In the genomic region with DNA sequence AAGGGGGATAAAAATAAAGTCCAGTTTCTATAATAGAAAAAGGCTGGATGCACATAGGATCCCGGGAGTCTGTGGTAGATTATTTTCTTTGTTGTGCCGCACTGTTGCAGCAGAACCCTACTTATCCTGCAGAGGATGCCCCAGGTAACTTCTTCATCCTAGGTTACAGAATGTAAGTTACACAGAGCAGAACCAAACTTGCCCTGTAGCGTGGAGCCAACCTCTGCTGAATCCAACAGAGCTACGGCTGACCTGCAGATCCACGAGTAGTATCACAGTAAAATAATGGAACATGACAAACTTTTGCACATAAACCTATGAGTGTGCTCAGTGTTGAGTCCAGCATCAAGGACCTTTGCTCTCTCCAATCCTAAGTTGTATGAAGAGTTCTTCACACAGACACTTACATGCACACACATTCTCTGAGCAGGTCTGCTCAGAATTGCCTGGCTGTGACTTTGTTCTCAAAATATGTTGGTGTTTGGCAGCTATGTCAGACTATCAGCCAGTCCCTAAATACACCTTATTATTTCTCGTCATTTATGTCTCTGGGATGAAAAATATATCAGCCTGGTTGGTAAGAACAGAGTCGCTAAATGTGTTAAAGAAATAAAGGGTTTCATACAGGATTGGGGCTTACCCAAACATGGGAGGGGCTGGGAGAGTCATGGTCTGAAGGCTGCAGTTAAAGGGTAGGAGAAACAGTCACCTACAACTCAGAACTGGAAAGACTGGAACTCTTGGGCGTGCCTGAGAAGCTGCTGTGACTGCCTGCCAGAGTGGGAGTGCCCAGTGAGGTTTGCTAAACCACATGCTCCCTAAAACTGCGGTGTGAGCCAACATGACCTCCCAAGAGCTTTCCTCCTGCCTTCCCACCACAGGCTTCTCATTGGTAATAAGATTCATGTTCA, we compare ENCODE assay signal across 15 cellular contexts.
DNase-seq lines count a peak whose midpoint lies in the region; ATAC-seq and TF ChIP-seq lines count a peak whose summit lies in the region.
"Had no signal": no experiment of that assay in that cellular context is flagged by ENCODE, and none has a peak within 500 bp of the region (broad histone marks: within the 10 kb centered on the region; RNA-seq: fewer than 3 reads in every experiment).

No MANE protein-coding gene starts in this region.

- ATAC-seq in GM19023 (IDR thresholded peaks at IDR 0.05; ENCODE audit: unreplicated experiment): no peak
- ATAC-seq: effector memory CD8-positive, alpha-beta T cell had no signal

- TF ChIP-seq POLR2A in breast epithelium (IDR thresholded peaks at IDR 0.05): no peak
- no peak for TF ChIP-seq POLR2A in lower leg skin (IDR thresholded peaks at IDR 0.05)

- H3K36me3 ChIP-seq in breast epithelium: no peaks in the 10 kb centered on the region
- H3K36me3 ChIP-seq in tibial artery: no peaks in the 10 kb centered on the region

- H3K27ac ChIP-seq in breast epithelium (peak overlapping the region; percentile 37 to 71), tibial artery (peak overlapping the region in 1 of 2 donors; percentile 81), coronary artery (peak overlapping the region in 1 of 2 donors; percentile 10)
- H3K27ac ChIP-seq: 22Rv1 had no signal

- WGBS in lower leg skin, 2 donors: 34 to 38% methylated on average over 9 of the region's 9 CpGs

- H3K4me3 ChIP-seq in breast epithelium (peak overlapping the region in 1 of 3 donors; percentile 15), lower leg skin (ENCODE audit: low read depth, poor library complexity, severe bottlenecking) (no peak overlapping the region), tibial artery (no peak overlapping the region), coronary artery (no peak overlapping the region)

- intact Hi-C loops in breast epithelium (cut with DNase I; ENCODE audit: low total_unique reads): no loop called here
- intact Hi-C loops in lower leg skin (cut with DNase I; ENCODE audit: low total_unique reads): no loop called here
- intact Hi-C loops in tibial artery (cut with DNase I; ENCODE audit: low total_unique reads): no loop called here

- DNase-seq in DMS 273 (lab: John Stamatoyannopoulos, UW; ENCODE audit: unreplicated experiment) (peak; percentile 8), DMS 273 treated with DMSO at 0.1 percent for 48 hours (lab: John Stamatoyannopoulos, UW) (no peak), breast epithelium (ENCODE audit: low spot score in 2 of 2) (peak; percentile 75 to 76), lower leg skin (ENCODE audit: low spot score in 2 of 2) (peak; percentile 91 to 94), tibial artery (peak; percentile 67 to 86), coronary artery (ENCODE audit: low spot score) (no peak)
- DNase-seq in activated naive CD4-positive, alpha-beta T cell treated with Interleukin-2 at 50 U/mL for 16 hours: no peak
- DNase-seq: activated CD4-positive, alpha-beta T cell treated with anti-CD3 and anti-CD28 coated beads for 4 hours; effector memory CD8-positive, alpha-beta T cell; H7; NCI-H1105; NCI-H748 treated with DMSO at 0.1 percent for 48 hours; substantia nigra had no signal

- TF ChIP-seq CTCF in breast epithelium (IDR thresholded peaks at IDR 0.05) (no peak), lower leg skin (IDR thresholded peaks at IDR 0.05) (no peak), tibial artery (IDR thresholded peaks at IDR 0.05) (no peak), coronary artery (IDR thresholded peaks at IDR 0.05) (no peak)

- H3K9me3 ChIP-seq in breast epithelium (no peaks in the 10 kb centered on the region), tibial artery (no peaks in the 10 kb centered on the region)

- H3K27me3 ChIP-seq in breast epithelium (no peaks in the 10 kb centered on the region), tibial artery (no peaks in the 10 kb centered on the region)

- peaks cover 0 to 3% of the 10 kb centered on the region in 2 donors for H3K4me1 ChIP-seq in breast epithelium
- H3K4me1 ChIP-seq in tibial artery: peaks cover 0 to 33% (median 16%) of the 10 kb centered on the region in 4 donors

Comparison
In these comparisons a context has a peak if more than half of its experiments do, and no peak if none do; other contexts are left out.
1. DNase-seq: peak in DMS 273 (single experiment), breast epithelium (2 of 2), lower leg skin (2 of 2) and tibial artery (2 of 2); none in DMS 273 treated with DMSO at 0.1 percent for 48 hours (single experiment), coronary artery (single experiment) and activated naive CD4-positive, alpha-beta T cell treated with Interleukin-2 at 50 U/mL for 16 hours (single experiment).